Comparison of ENCODE assay signal across 9 cellular contexts in genomic region chr1:174982971-174983689, GRCh38. TPM values are rescaled to one million over a fixed set of nuclear protein-coding genes. Genes with fewer than 3 reads are reported as not detected.
DNase-seq lines count a peak whose midpoint lies in the region; ATAC-seq, FAIRE-seq and TF ChIP-seq lines count a peak whose summit lies in the region.
"Had no signal": no experiment of that assay in that cellular context is flagged by ENCODE, and none has a peak within 500 bp of the region (broad histone marks: within the 10 kb centered on the region; RNA-seq: fewer than 3 reads in every experiment).

No MANE protein-coding gene starts in this region.

- H3K27ac ChIP-seq in OCI-LY7 (ENCODE audit: low read depth, low read length, poor library complexity, severe bottlenecking) = peak overlapping the region; percentile 14
- H3K27ac ChIP-seq in colonic mucosa = no peak overlapping the region

- H3K4me1 ChIP-seq in OCI-LY7 (ENCODE audit: insufficient read depth, low read length, poor library complexity, severe bottlenecking) (peaks cover 7% of the 10 kb centered on the region), colonic mucosa (no peaks in the 10 kb centered on the region)

- intact Hi-C loops in OCI-LY7 (cut with micrococcal nuclease; ENCODE audit: unreplicated experiment) = loop anchor here (1.0 to 5.0 kb wide), 3 partner anchors 106 to 726 kb away; no protein-coding TSS in a partner anchor
- intact Hi-C loops in colonic mucosa (cut with DNase I) = loop anchor here (5.0 kb wide), 1 partner anchor 211 kb away; no protein-coding TSS in a partner anchor

- POLR2A ChIA-PET in OCI-LY7 (lab: Charles Lee) = interaction anchor here (0.6 to 0.9 kb wide), 4 partner anchors 17 to 144 kb away, joined by 3 to 7 read pairs (median 4); no protein-coding TSS in a partner anchor

- CTCF ChIA-PET in OCI-LY7 (lab: Charles Lee; ENCODE audit: unreplicated experiment) = no interaction called here

- no peaks in the 10 kb centered on the region for H3K9me2 ChIP-seq in OCI-LY7 (ENCODE audit: insufficient read depth, low read length)

- H3K9ac ChIP-seq in colonic mucosa (ENCODE audit: low read depth in 2 of 2, low read length in 2 of 2) = no peak overlapping the region

- FAIRE-seq in GM19239 (lab: Jason Lieb, UNC) = peak; percentile 42
- FAIRE-seq: A204.1 had no signal

- H2AFZ ChIP-seq in OCI-LY7 (ENCODE audit: low read length) = no peak overlapping the region

- H3K36me3 ChIP-seq in OCI-LY7 (ENCODE audit: insufficient read depth, low read length) (peaks cover 94% of the 10 kb centered on the region), colonic mucosa (no peaks in the 10 kb centered on the region)

- ATAC-seq in GM21723 (IDR thresholded peaks at IDR 0.05; ENCODE audit: unreplicated experiment) = no peak

- peak; percentile 98 for TF ChIP-seq CTCF in OCI-LY7 (conservative IDR thresholded peaks at IDR 0.05; ENCODE audit: low read length)
- peak; percentile 43 for TF ChIP-seq CTCF in colonic mucosa (IDR thresholded peaks at IDR 0.05)

- DNase-seq in DMS 273 (lab: John Stamatoyannopoulos, UW; ENCODE audit: unreplicated experiment) (peak; percentile 71), DMS 273 treated with DMSO at 0.1 percent for 48 hours (lab: John Stamatoyannopoulos, UW) (no peak), GM19239 (ENCODE audit: insufficient read length, low spot score) (no peak), OCI-LY7 (ENCODE audit: low spot score) (peak; percentile 76), colonic mucosa (peak; percentile 61), myocyte (ENCODE audit: low read depth) (peak; percentile 60), COLO668 (lab: John Stamatoyannopoulos, UW; ENCODE audit: unreplicated experiment) (no peak)

- H4K20me1 ChIP-seq in OCI-LY7 (ENCODE audit: insufficient read depth, low read length) = no peaks in the 10 kb centered on the region

- H3K4me2 ChIP-seq in OCI-LY7 (ENCODE audit: low read length) = no peak overlapping the region

- H3K27me3 ChIP-seq in colonic mucosa = no peaks in the 10 kb centered on the region

- no peaks in the 10 kb centered on the region for H3K79me2 ChIP-seq in OCI-LY7 (ENCODE audit: insufficient read depth, low read depth, low read length)

- no TSS peak for BruUV-seq in OCI-LY7 (replicated peaks; lab: Mats Ljungman, UMichigan)

- H3K4me3 ChIP-seq in OCI-LY7 (ENCODE audit: low read depth, low read length, poor library complexity, severe bottlenecking) (no peak overlapping the region), colonic mucosa (no peak overlapping the region)

- H3K9me3 ChIP-seq in OCI-LY7 (ENCODE audit: low read length) (peaks cover 17% of the 10 kb centered on the region; the same call in 1 of the 2 replicates), colonic mucosa (no peaks in the 10 kb centered on the region)

RNA-seq across cellular contexts. Expression of gene CACYBP, which starts 16.6 kb away (rescaled TPM):
- total RNA-seq in OCI-LY7 (2014; rRNA removed; shearing (Covaris generic)) = 473 and 1,119 TPM in 2 replicates
- total RNA-seq in OCI-LY7 (2022) = 332 and 343 TPM in 2 replicates
- 100 to 1,000 TPM in 1 of 2 donors, 10 to 100 TPM in 1; 66.9 to 182 TPM for total RNA-seq in colonic mucosa
- 107 and 128 TPM in 2 replicates for total RNA-seq in myocyte
- 62.9 TPM for polyA plus RNA-seq in myocyte (2012)

RNA-seq across cellular contexts. Expression of gene MRPS14, which starts 40.1 kb away (rescaled TPM):
- total RNA-seq in OCI-LY7 (2014; rRNA removed; shearing (Covaris generic)) = 35.5 and 43.7 TPM in 2 replicates
- total RNA-seq in OCI-LY7 (2022) = 47.1 and 49.6 TPM in 2 replicates
- 10 to 100 TPM; 30.4 to 36.2 TPM for total RNA-seq in colonic mucosa
- 17.7 and 19.1 TPM in 2 replicates for total RNA-seq in myocyte
- 25.2 TPM for polyA plus RNA-seq in myocyte (2012)

Comparison
In these comparisons a context has a peak if more than half of its experiments do, and no peak if none do; other contexts are left out.
1. DNase-seq: peak in DMS 273 (single experiment), OCI-LY7 (single experiment), colonic mucosa (single experiment) and myocyte (single experiment); none in DMS 273 treated with DMSO at 0.1 percent for 48 hours (single experiment), GM19239 (single experiment) and COLO668 (single experiment).